Comparison of ENCODE assay signal across 27 cellular contexts in genomic region chr5:109826-110225, GRCh38. TPM values are rescaled to one million over a fixed set of nuclear protein-coding genes. Genes with fewer than 3 reads are reported as not detected.
A peak's percentile ranks its signal among the peaks of the same experiment; 100 is the strongest.
DNase-seq lines count a peak whose midpoint lies in the region; ATAC-seq, FAIRE-seq and TF ChIP-seq lines count a peak whose summit lies in the region.
"Had no signal": no experiment of that assay in that cellular context is flagged by ENCODE, and none has a peak within 500 bp of the region (broad histone marks: within the 10 kb centered on the region; RNA-seq: fewer than 3 reads in every experiment).

No MANE protein-coding gene starts in this region.

- ATAC-seq in Right ventricle myocardium inferior (no peak), K562 (no peak)
- no peak for ATAC-seq in activated CD8-positive, alpha-beta T cell treated with anti-CD3 and anti-CD28 coated beads for 36 hours
- ATAC-seq: GM12878 had no signal

- peaks cover 3% of the 10 kb centered on the region for H3K9me3 Mint-ChIP-seq in nephron progenitor cell
- peaks cover 5% of the 10 kb centered on the region for H3K9me3 Mint-ChIP-seq in activated CD8-positive, alpha-beta T cell treated with anti-CD3 and anti-CD28 coated beads for 36 hours

- H3K9me3 ChIP-seq in right atrium auricular region: no peaks in the 10 kb centered on the region
- H3K9me3 ChIP-seq in K562 (replicated peaks; ENCODE audit: control insufficient read depth, insufficient read depth, low read depth, low read length): no peaks in the 10 kb centered on the region
- H3K9me3 ChIP-seq: BE2C had no signal

- H3K27ac Mint-ChIP-seq in nephron progenitor cell: peak overlapping the region; percentile 32
- no peak overlapping the region for H3K27ac Mint-ChIP-seq in activated CD8-positive, alpha-beta T cell treated with anti-CD3 and anti-CD28 coated beads for 36 hours
- H3K27ac Mint-ChIP-seq: CD8-positive, alpha-beta memory T cell had no signal

- H3K9ac ChIP-seq in K562 (ENCODE audit: insufficient read depth in 1 of 2, low read depth in 2 of 2, low read length in 2 of 2): no peak overlapping the region

- H3K4me1 ChIP-seq in right atrium auricular region (no peaks in the 10 kb centered on the region), K562 (replicated peaks in 1 of 2; ENCODE audit: control insufficient read depth in 2 of 2, insufficient read depth in 2 of 2, low read length in 2 of 2) (no peaks in the 10 kb centered on the region)
- H3K4me1 ChIP-seq: BE2C had no signal

- no peak for TF ChIP-seq RAD21 in K562 (CRISPR knock-in tag; conservative IDR thresholded peaks at IDR 0.05 in 1 of 2, IDR thresholded peaks at IDR 0.05 in 1 of 2)

- BruUV-seq in K562 (replicated peaks; lab: Mats Ljungman, UMichigan): no TSS peak

- H3K79me2 ChIP-seq in K562 (ENCODE audit: control insufficient read depth, insufficient read depth, low read length): no peaks in the 10 kb centered on the region

- in situ Hi-C loops in K562 (cut with MboI): no loop called here

- TF ChIP-seq EP300 in K562 (IDR thresholded peaks at IDR 0.05; ENCODE audit: low read length): no peak

- no peaks in the 10 kb centered on the region for H3K27me3 ChIP-seq in right atrium auricular region
- H3K27me3 ChIP-seq in K562 (ENCODE audit: control insufficient read depth in 2 of 2, insufficient read depth in 2 of 2, low read length in 2 of 2): peaks cover 29 to 72% of the 10 kb centered on the region in 2 experiments

- FAIRE-seq in K562 (lab: Jason Lieb, UNC): no peak
- FAIRE-seq: GM12878 had no signal

- TF ChIP-seq CTCF in right atrium auricular region (IDR thresholded peaks at IDR 0.05): no peak
- TF ChIP-seq CTCF in K562 (IDR thresholded peaks at IDR 0.05 in 2 of 3, conservative IDR thresholded peaks at IDR 0.05 in 1 of 3; ENCODE audit: insufficient read depth in 2 of 3, low read depth in 1 of 3, low read length in 3 of 3): no peak
- TF ChIP-seq CTCF in nephron progenitor cell (IDR thresholded peaks at IDR 0.05): no peak
- no peak for TF ChIP-seq CTCF in activated CD8-positive, alpha-beta T cell treated with anti-CD3 and anti-CD28 coated beads for 36 hours (IDR thresholded peaks at IDR 0.05)

- H4K20me1 ChIP-seq in K562 (replicated peaks; ENCODE audit: control insufficient read depth, insufficient read depth, low read length): peaks cover 11% of the 10 kb centered on the region

- H3K9me1 ChIP-seq in K562 (ENCODE audit: control insufficient read depth, insufficient read depth, low read length): no peaks in the 10 kb centered on the region

- TF ChIP-seq POLR2A in K562 (conservative IDR thresholded peaks at IDR 0.05): no peak

- no peak overlapping the region for H2AFZ ChIP-seq in K562 (ENCODE audit: low read depth, low read length)

- no peak overlapping the region for H3K4me2 ChIP-seq in K562 (ENCODE audit: insufficient read depth, low read length)

- intact Hi-C loops in Right ventricle myocardium inferior (cut with DNase I): no loop called here
- intact Hi-C loops in K562 (cut with micrococcal nuclease): no loop called here
- intact Hi-C loops in activated CD8-positive, alpha-beta T cell treated with anti-CD3 and anti-CD28 coated beads for 36 hours (cut with micrococcal nuclease): no loop called here

- POLR2A ChIA-PET in K562 (lab: Yijun Ruan, JAX): no interaction called here
- POLR2A ChIA-PET in activated CD8-positive, alpha-beta T cell treated with anti-CD3 and anti-CD28 coated beads for 36 hours (lab: Charles Lee): no interaction called here

- no peaks in the 10 kb centered on the region for H3K36me3 ChIP-seq in right atrium auricular region
- no peaks in the 10 kb centered on the region for H3K36me3 ChIP-seq in K562 (ENCODE audit: control insufficient read depth, insufficient read depth, low read length)
- H3K36me3 ChIP-seq: BE2C had no signal

- H3K4me1 Mint-ChIP-seq in nephron progenitor cell: peaks cover 20% of the 10 kb centered on the region
- H3K4me1 Mint-ChIP-seq in activated CD8-positive, alpha-beta T cell treated with anti-CD3 and anti-CD28 coated beads for 36 hours (ENCODE audit: low read depth): no peaks in the 10 kb centered on the region
- H3K4me1 Mint-ChIP-seq: CD14-positive monocyte; CD8-positive, alpha-beta memory T cell had no signal

- peak; percentile 57 for DNase-seq in Right ventricle myocardium inferior (ENCODE audit: missing footprints)
- DNase-seq in right atrium auricular region (ENCODE audit: low spot score): no peak
- DNase-seq in K562 (ENCODE audit: extremely low read depth in 1 of 4, low spot score in 3 of 4): no peak
- DNase-seq in nephron progenitor cell: no peak
- DNase-seq in activated CD8-positive, alpha-beta T cell treated with anti-CD3 and anti-CD28 coated beads for 36 hours: no peak
- DNase-seq in NCI-H146 treated with DMSO at 0.1 percent for 48 hours (lab: John Stamatoyannopoulos, UW; ENCODE audit: unreplicated experiment): no peak
- DNase-seq in caudate nucleus (lab: John Stamatoyannopoulos, UW): no peak
- DNase-seq: ACHN; BE2C; CD8-positive, alpha-beta memory T cell; DMS 273 treated with DMSO at 0.1 percent for 48 hours; DMS79; EL; GDM1; MV-4-11; NCI-H1105; NCI-H1436 treated with DMSO at 0.1 percent for 48 hours; NCI-H1930; NCI-H446 treated with DMSO at 0.1 percent for 48 hours; NCI-H526; RPMI8226; SHP77 had no signal

- peaks cover 38% of the 10 kb centered on the region for H3K36me3 Mint-ChIP-seq in nephron progenitor cell (ENCODE audit: low read depth)
- no peaks in the 10 kb centered on the region for H3K36me3 Mint-ChIP-seq in activated CD8-positive, alpha-beta T cell treated with anti-CD3 and anti-CD28 coated beads for 36 hours (ENCODE audit: low read depth)
- H3K36me3 Mint-ChIP-seq: CD14-positive monocyte; CD8-positive, alpha-beta memory T cell had no signal

- H3K27me3 Mint-ChIP-seq in nephron progenitor cell (ENCODE audit: low read depth, poor library complexity): peaks cover 11% of the 10 kb centered on the region
- no peaks in the 10 kb centered on the region for H3K27me3 Mint-ChIP-seq in activated CD8-positive, alpha-beta T cell treated with anti-CD3 and anti-CD28 coated beads for 36 hours

- H3K4me3 Mint-ChIP-seq in nephron progenitor cell: no peak overlapping the region
- no peak overlapping the region for H3K4me3 Mint-ChIP-seq in activated CD8-positive, alpha-beta T cell treated with anti-CD3 and anti-CD28 coated beads for 36 hours
- H3K4me3 Mint-ChIP-seq: CD14-positive monocyte; CD8-positive, alpha-beta memory T cell had no signal

- no peak overlapping the region for H3K27ac ChIP-seq in right atrium auricular region
- no peak overlapping the region for H3K27ac ChIP-seq in K562 (ENCODE audit: extremely low read depth, low read depth, low read length)
- no peak overlapping the region for H3K27ac ChIP-seq in caudate nucleus (ENCODE audit: low read depth, low read length)
- H3K27ac ChIP-seq: 22Rv1 had no signal

- WGBS in K562 (ENCODE audit: insufficient coverage, low coverage, missing lambda C conversion rate): 7% methylated on average over 14 of the region's 14 CpGs

- CTCF ChIA-PET in K562 (lab: Yijun Ruan, JAX; ENCODE audit: low intra/inter-chr PET ratio): no interaction called here
- CTCF ChIA-PET in activated CD8-positive, alpha-beta T cell treated with anti-CD3 and anti-CD28 coated beads for 36 hours (lab: Charles Lee): no interaction called here

- H3K4me3 ChIP-seq in right atrium auricular region (no peak overlapping the region), K562 (no peak overlapping the region)
- H3K4me3 ChIP-seq: GM12878 had no signal

TF ChIP-seq in K562, 482 proteins besides CTCF, POLR2A, EP300 and RAD21:
- TF ChIP-seq FOXA1 (IDR thresholded peaks at IDR 0.05; ENCODE audit: borderline replicate concordance) (no peak), ZNF830 (CRISPR knock-in tag; IDR thresholded peaks at IDR 0.05) (no peak), MYBL2 (IDR thresholded peaks at IDR 0.05; ENCODE audit: low read depth) (no peak), MYBL2 (CRISPR knock-in tag; IDR thresholded peaks at IDR 0.05; ENCODE audit: borderline replicate concordance) (no peak), SMC3 (conservative IDR thresholded peaks at IDR 0.05; ENCODE audit: insufficient read depth, low read depth, low read length) (no peak), EGR1 (conservative IDR thresholded peaks at IDR 0.05) (0 out of 2 replicates have a peak, but pooled peaks have one; percentile 2)
- TF ChIP-seq, protein P1, sequence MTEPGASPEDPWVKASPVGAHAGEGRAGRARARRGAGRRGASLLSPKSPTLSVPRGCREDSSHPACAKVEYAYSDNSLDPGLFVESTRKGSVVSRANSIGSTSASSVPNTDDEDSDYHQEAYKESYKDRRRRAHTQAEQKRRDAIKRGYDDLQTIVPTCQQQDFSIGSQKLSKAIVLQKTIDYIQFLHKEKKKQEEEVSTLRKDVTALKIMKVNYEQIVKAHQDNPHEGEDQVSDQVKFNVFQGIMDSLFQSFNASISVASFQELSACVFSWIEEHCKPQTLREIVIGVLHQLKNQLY (CRISPR knock-in tag; conservative IDR thresholded peaks at IDR 0.05): no peak

RNA-seq across cellular contexts. Expression of gene PLEKHG4B, which starts 17.9 kb away (rescaled TPM):
- total RNA-seq in Right ventricle myocardium inferior (not detected), right atrium auricular region (under 1 TPM; 0.08 to 0.48 TPM), K562 (2014; rRNA removed) (not detected in 2 replicates), K562 (2014; rRNA removed; fragmentation: Illumina TruSeq; extraction: Trizol) (not detected in 2 replicates), K562 (2015; rRNA removed; fragmentation: Illumina TruSeq; extraction: Trizol) (not detected in 2 replicates), K562 (2021) (0.02 and 0.04 TPM in 2 replicates)
- total RNA-seq in K562 (2011; cell fraction: chromatin; rRNA removed; ENCODE audit: low replicate concordance): not detected in 2 replicates
- not detected in 2 replicates for total RNA-seq in K562 (2011; cell fraction: nucleolus; rRNA removed)
- total RNA-seq in K562 (2011; cell fraction: nucleoplasm; rRNA removed): not detected in 2 replicates
- polyA plus RNA-seq in K562 (2011; rRNA removed) (not detected in 2 replicates), K562 (2014; fragmentation: Illumina TruSeq; extraction: Trizol) (not detected in 2 replicates), K562 (2014; fragmentation: Nextera tagmentation; extraction: Ambion mirVana) (not detected), K562 (2014; rRNA removed) (not detected in 2 replicates)
- not detected in 2 replicates for polyA plus RNA-seq in K562 (2011; cell fraction: cytosol; rRNA removed)
- polyA plus RNA-seq in K562 (2011; cell fraction: nucleus; rRNA removed): not detected in 2 replicates
- 0.01 TPM in 2 replicates for polyA plus RNA-seq in K562 (2012)
- polyA minus RNA-seq in K562 (2011; rRNA and poly(A)+ RNA removed): not detected in 2 replicates
- not detected in 2 replicates for polyA minus RNA-seq in K562 (2011; cell fraction: cytosol; rRNA and poly(A)+ RNA removed)
- not detected in 2 replicates for polyA minus RNA-seq in K562 (2011; cell fraction: nucleus; rRNA and poly(A)+ RNA removed)
- not detected for total RNA-seq in activated CD8-positive, alpha-beta T cell treated with anti-CD3 and anti-CD28 coated beads for 36 hours
- total RNA-seq: CD8-positive, alpha-beta memory T cell; HT-29; MCF 10A had no signal
- polyA plus RNA-seq: CD14-positive monocyte; CD8-positive, alpha-beta memory T cell had no signal
